1 cellular context compared by ENCODE assay signal in the genomic region with DNA sequence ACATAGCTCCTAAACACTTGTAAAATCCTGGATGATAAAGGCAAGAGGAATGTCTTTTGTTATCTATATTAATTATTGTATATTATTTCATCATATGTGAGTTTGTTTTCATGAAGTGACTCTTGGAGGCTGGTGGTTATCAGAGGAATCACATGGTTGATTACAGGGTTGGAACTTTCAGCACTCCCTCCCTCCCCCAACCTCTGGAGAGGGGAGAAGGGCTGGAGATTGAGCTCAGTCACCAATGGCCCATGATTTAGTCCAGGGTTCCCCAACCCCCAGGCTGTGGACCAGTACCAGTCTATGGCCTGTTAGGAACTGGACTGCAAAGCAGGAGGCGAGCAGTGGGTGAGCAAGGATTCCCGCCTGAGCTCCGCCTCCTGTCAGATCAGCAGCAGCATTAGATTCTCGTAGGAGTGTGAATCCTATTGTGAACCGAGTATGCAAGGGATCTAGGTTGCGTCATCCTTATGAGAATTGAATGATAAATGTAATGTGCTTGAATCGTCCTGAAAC.
TF ChIP-seq lines count a peak whose summit lies in the region.

No MANE protein-coding gene starts in this region.

TF ChIP-seq in K562, 482 proteins besides CTCF, POLR2A, EP300 and RAD21 (continued from another document and continues in another):
- TF ChIP-seq DDX20 (tag; IDR thresholded peaks at IDR 0.05; ENCODE audit: low read depth) (no peak), ZFP30 (CRISPR knock-in tag; IDR thresholded peaks at IDR 0.05; ENCODE audit: borderline replicate concordance) (no peak), PTRF (tag; IDR thresholded peaks at IDR 0.05) (no peak), ARID1B (IDR thresholded peaks at IDR 0.05) (peak; percentile 56; the same call in 1 of the 2 replicates), ETV6 (IDR thresholded peaks at IDR 0.05; ENCODE audit: borderline replicate concordance in 1 of 2, low read depth in 2 of 2, low read length in 1 of 2) (no peak), ETV6 (CRISPR knock-in tag; IDR thresholded peaks at IDR 0.05; ENCODE audit: borderline replicate concordance) (no peak), ELF1 (tag; IDR thresholded peaks at IDR 0.05) (no peak), ZNF76 (CRISPR knock-in tag; IDR thresholded peaks at IDR 0.05; ENCODE audit: borderline replicate concordance) (no peak), DACH1 (IDR thresholded peaks at IDR 0.05; ENCODE audit: partially characterized antibody) (no peak), GTF2E2 (tag; IDR thresholded peaks at IDR 0.05) (no peak), CAMTA2 (CRISPR knock-in tag; conservative IDR thresholded peaks at IDR 0.05) (no peak), ESRRA (IDR thresholded peaks at IDR 0.05; ENCODE audit: borderline replicate concordance, low read depth) (no peak), TRIM24 (IDR thresholded peaks at IDR 0.05) (peak in 1 of 2 experiments; percentile 48; a peak in 1 of 4 replicates), HCFC1 (IDR thresholded peaks at IDR 0.05; ENCODE audit: low read depth, low read length) (no peak), KAT2B (IDR thresholded peaks at IDR 0.05; ENCODE audit: low read depth, low read length) (no peak), ZNF197 (CRISPR knock-in tag; IDR thresholded peaks at IDR 0.05; ENCODE audit: low read depth) (0 out of 2 replicates have a peak, but pooled peaks have one; percentile 5), FOXJ2 (tag; IDR thresholded peaks at IDR 0.05) (peak; percentile 63), CEBPG (CRISPR knock-in tag; IDR thresholded peaks at IDR 0.05) (peak; percentile 65), CEBPG (tag; conservative IDR thresholded peaks at IDR 0.05 in 1 of 2, IDR thresholded peaks at IDR 0.05 in 1 of 2) (peak; percentile 90 to 95), ZNF644 (tag; IDR thresholded peaks at IDR 0.05; ENCODE audit: low read depth) (0 out of 2 replicates have a peak, but pooled peaks have one; percentile 53), HNRNPK (IDR thresholded peaks at IDR 0.05; ENCODE audit: low read depth, low read length, poor library complexity, severe bottlenecking) (no peak), ZBTB1 (CRISPR knock-in tag; IDR thresholded peaks at IDR 0.05; ENCODE audit: borderline replicate concordance, low read depth) (no peak), MCM5 (IDR thresholded peaks at IDR 0.05; ENCODE audit: low read depth) (no peak), CTBP1 (IDR thresholded peaks at IDR 0.05; ENCODE audit: borderline replicate concordance) (peak; percentile 66), TEAD2 (tag; IDR thresholded peaks at IDR 0.05) (no peak), IFI16 (CRISPR knock-in tag; IDR thresholded peaks at IDR 0.05) (no peak), SRF (CRISPR knock-in tag; IDR thresholded peaks at IDR 0.05) (0 out of 4 replicates have a peak, but pooled peaks of 1 of the 2 experiments have one; percentile 30)
- TF ChIP-seq, protein P1, sequence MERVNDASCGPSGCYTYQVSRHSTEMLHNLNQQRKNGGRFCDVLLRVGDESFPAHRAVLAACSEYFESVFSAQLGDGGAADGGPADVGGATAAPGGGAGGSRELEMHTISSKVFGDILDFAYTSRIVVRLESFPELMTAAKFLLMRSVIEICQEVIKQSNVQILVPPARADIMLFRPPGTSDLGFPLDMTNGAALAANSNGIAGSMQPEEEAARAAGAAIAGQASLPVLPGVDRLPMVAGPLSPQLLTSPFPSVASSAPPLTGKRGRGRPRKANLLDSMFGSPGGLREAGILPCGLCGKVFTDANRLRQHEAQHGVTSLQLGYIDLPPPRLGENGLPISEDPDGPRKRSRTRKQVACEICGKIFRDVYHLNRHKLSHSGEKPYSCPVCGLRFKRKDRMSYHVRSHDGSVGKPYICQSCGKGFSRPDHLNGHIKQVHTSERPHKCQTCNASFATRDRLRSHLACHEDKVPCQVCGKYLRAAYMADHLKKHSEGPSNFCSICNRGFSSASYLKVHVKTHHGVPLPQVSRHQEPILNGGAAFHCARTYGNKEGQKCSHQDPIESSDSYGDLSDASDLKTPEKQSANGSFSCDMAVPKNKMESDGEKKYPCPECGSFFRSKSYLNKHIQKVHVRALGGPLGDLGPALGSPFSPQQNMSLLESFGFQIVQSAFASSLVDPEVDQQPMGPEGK (CRISPR knock-in tag; IDR thresholded peaks at IDR 0.05; ENCODE audit: borderline replicate concordance), result peak; percentile 46; the same call in 1 of the 2 replicates
- TF ChIP-seq, protein P2, sequence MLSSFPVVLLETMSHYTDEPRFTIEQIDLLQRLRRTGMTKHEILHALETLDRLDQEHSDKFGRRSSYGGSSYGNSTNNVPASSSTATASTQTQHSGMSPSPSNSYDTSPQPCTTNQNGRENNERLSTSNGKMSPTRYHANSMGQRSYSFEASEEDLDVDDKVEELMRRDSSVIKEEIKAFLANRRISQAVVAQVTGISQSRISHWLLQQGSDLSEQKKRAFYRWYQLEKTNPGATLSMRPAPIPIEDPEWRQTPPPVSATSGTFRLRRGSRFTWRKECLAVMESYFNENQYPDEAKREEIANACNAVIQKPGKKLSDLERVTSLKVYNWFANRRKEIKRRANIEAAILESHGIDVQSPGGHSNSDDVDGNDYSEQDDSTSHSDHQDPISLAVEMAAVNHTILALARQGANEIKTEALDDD (IDR thresholded peaks at IDR 0.05), result peak; percentile 36; the same call in 1 of the 2 replicates
- TF ChIP-seq, protein P3, sequence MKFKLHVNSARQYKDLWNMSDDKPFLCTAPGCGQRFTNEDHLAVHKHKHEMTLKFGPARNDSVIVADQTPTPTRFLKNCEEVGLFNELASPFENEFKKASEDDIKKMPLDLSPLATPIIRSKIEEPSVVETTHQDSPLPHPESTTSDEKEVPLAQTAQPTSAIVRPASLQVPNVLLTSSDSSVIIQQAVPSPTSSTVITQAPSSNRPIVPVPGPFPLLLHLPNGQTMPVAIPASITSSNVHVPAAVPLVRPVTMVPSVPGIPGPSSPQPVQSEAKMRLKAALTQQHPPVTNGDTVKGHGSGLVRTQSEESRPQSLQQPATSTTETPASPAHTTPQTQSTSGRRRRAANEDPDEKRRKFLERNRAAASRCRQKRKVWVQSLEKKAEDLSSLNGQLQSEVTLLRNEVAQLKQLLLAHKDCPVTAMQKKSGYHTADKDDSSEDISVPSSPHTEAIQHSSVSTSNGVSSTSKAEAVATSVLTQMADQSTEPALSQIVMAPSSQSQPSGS (CRISPR knock-in tag; IDR thresholded peaks at IDR 0.05), result no peak
- TF ChIP-seq, protein P4, sequence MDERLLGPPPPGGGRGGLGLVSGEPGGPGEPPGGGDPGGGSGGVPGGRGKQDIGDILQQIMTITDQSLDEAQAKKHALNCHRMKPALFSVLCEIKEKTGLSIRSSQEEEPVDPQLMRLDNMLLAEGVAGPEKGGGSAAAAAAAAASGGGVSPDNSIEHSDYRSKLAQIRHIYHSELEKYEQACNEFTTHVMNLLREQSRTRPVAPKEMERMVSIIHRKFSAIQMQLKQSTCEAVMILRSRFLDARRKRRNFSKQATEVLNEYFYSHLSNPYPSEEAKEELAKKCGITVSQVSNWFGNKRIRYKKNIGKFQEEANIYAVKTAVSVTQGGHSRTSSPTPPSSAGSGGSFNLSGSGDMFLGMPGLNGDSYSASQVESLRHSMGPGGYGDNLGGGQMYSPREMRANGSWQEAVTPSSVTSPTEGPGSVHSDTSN (CRISPR knock-in tag; IDR thresholded peaks at IDR 0.05; ENCODE audit: low read depth), result no peak
- TF ChIP-seq, protein P4 (tag; conservative IDR thresholded peaks at IDR 0.05; ENCODE audit: low read depth), result no peak
- TF ChIP-seq, protein P5, sequence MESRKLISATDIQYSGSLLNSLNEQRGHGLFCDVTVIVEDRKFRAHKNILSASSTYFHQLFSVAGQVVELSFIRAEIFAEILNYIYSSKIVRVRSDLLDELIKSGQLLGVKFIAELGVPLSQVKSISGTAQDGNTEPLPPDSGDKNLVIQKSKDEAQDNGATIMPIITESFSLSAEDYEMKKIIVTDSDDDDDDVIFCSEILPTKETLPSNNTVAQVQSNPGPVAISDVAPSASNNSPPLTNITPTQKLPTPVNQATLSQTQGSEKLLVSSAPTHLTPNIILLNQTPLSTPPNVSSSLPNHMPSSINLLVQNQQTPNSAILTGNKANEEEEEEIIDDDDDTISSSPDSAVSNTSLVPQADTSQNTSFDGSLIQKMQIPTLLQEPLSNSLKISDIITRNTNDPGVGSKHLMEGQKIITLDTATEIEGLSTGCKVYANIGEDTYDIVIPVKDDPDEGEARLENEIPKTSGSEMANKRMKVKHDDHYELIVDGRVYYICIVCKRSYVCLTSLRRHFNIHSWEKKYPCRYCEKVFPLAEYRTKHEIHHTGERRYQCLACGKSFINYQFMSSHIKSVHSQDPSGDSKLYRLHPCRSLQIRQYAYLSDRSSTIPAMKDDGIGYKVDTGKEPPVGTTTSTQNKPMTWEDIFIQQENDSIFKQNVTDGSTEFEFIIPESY (CRISPR knock-in tag; IDR thresholded peaks at IDR 0.05), result 0 out of 2 replicates have a peak, but pooled peaks have one; percentile 17
- TF ChIP-seq, protein P6, sequence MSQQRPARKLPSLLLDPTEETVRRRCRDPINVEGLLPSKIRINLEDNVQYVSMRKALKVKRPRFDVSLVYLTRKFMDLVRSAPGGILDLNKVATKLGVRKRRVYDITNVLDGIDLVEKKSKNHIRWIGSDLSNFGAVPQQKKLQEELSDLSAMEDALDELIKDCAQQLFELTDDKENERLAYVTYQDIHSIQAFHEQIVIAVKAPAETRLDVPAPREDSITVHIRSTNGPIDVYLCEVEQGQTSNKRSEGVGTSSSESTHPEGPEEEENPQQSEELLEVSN (IDR thresholded peaks at IDR 0.05; ENCODE audit: borderline replicate concordance in 1 of 2, extremely low read depth in 1 of 2, insufficient read depth in 1 of 2, insufficient read length in 1 of 2, low read depth in 1 of 2, low read length in 1 of 2, poor library complexity in 1 of 2, severe bottlenecking in 1 of 2), result no peak
- TF ChIP-seq, protein P7, sequence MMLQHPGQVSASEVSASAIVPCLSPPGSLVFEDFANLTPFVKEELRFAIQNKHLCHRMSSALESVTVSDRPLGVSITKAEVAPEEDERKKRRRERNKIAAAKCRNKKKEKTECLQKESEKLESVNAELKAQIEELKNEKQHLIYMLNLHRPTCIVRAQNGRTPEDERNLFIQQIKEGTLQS (IDR thresholded peaks at IDR 0.05), result peak; percentile 95
- TF ChIP-seq, protein P7 (CRISPR knock-in tag; conservative IDR thresholded peaks at IDR 0.05), result 0 out of 2 replicates have a peak, but pooled peaks have one; percentile 33
- TF ChIP-seq, protein P8, sequence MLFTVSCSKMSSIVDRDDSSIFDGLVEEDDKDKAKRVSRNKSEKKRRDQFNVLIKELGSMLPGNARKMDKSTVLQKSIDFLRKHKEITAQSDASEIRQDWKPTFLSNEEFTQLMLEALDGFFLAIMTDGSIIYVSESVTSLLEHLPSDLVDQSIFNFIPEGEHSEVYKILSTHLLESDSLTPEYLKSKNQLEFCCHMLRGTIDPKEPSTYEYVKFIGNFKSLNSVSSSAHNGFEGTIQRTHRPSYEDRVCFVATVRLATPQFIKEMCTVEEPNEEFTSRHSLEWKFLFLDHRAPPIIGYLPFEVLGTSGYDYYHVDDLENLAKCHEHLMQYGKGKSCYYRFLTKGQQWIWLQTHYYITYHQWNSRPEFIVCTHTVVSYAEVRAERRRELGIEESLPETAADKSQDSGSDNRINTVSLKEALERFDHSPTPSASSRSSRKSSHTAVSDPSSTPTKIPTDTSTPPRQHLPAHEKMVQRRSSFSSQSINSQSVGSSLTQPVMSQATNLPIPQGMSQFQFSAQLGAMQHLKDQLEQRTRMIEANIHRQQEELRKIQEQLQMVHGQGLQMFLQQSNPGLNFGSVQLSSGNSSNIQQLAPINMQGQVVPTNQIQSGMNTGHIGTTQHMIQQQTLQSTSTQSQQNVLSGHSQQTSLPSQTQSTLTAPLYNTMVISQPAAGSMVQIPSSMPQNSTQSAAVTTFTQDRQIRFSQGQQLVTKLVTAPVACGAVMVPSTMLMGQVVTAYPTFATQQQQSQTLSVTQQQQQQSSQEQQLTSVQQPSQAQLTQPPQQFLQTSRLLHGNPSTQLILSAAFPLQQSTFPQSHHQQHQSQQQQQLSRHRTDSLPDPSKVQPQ (CRISPR knock-in tag; IDR thresholded peaks at IDR 0.05; ENCODE audit: borderline replicate concordance), result no peak
- TF ChIP-seq, protein P9, sequence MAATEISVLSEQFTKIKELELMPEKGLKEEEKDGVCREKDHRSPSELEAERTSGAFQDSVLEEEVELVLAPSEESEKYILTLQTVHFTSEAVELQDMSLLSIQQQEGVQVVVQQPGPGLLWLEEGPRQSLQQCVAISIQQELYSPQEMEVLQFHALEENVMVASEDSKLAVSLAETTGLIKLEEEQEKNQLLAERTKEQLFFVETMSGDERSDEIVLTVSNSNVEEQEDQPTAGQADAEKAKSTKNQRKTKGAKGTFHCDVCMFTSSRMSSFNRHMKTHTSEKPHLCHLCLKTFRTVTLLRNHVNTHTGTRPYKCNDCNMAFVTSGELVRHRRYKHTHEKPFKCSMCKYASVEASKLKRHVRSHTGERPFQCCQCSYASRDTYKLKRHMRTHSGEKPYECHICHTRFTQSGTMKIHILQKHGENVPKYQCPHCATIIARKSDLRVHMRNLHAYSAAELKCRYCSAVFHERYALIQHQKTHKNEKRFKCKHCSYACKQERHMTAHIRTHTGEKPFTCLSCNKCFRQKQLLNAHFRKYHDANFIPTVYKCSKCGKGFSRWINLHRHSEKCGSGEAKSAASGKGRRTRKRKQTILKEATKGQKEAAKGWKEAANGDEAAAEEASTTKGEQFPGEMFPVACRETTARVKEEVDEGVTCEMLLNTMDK (IDR thresholded peaks at IDR 0.05; ENCODE audit: borderline replicate concordance, insufficient read depth, low read depth, low read length, poor library complexity, severe bottlenecking), result no peak
